In genomic region chr1:212218911-212219310, GRCh38 we compare ENCODE assay signal across 8 cellular contexts.
DNase-seq lines count a peak whose midpoint lies in the region; ATAC-seq and TF ChIP-seq lines count a peak whose summit lies in the region.

No MANE protein-coding gene starts in this region.

- H3K4me1 Mint-ChIP-seq in activated CD4-positive, alpha-beta T cell treated with anti-CD3 and anti-CD28 coated beads for 36 hours, result peaks cover 22% of the 10 kb centered on the region
- H3K4me1 Mint-ChIP-seq in CD14-positive monocyte, result peaks cover 8% of the 10 kb centered on the region

- intact Hi-C loops in activated CD4-positive, alpha-beta T cell treated with anti-CD3 and anti-CD28 coated beads for 36 hours (cut with DNase I, micrococcal nuclease), result loop anchor here (1.0 to 2.0 kb wide), 4 partner anchors 15 to 66 kb away; partner anchors contain the start of gene PPP2R5A (in 1 of the 2)
- intact Hi-C loops in CD14-positive monocyte (cut with micrococcal nuclease), result loop anchor here in 1 of 2 donors (5.0 kb wide), 1 partner anchor 43 kb away; no protein-coding TSS in a partner anchor

- no peak for TF ChIP-seq CTCF in CD14-positive monocyte (IDR thresholded peaks at IDR 0.05)

- H3K36me3 Mint-ChIP-seq in activated CD4-positive, alpha-beta T cell treated with anti-CD3 and anti-CD28 coated beads for 36 hours (ENCODE audit: low read depth), result no peaks in the 10 kb centered on the region
- H3K36me3 Mint-ChIP-seq in CD14-positive monocyte, result no peaks in the 10 kb centered on the region

- CTCF ChIA-PET in activated CD4-positive, alpha-beta T cell treated with anti-CD3 and anti-CD28 coated beads for 36 hours (lab: Charles Lee), result interaction anchor here (0.8 kb wide), 1 partner anchor 42 kb away, joined by 4 read pairs; no protein-coding TSS in a partner anchor

- POLR2A ChIA-PET in activated CD4-positive, alpha-beta T cell treated with anti-CD3 and anti-CD28 coated beads for 36 hours (lab: Charles Lee), result interaction anchor here (0.6 to 0.9 kb wide), 4 partner anchors 16 to 59 kb away, joined by 3 to 5 read pairs (median 4); no protein-coding TSS in a partner anchor

- H3K9me3 Mint-ChIP-seq in activated CD4-positive, alpha-beta T cell treated with anti-CD3 and anti-CD28 coated beads for 36 hours (ENCODE audit: low read depth), result no peaks in the 10 kb centered on the region
- H3K9me3 Mint-ChIP-seq in CD14-positive monocyte, result no peaks in the 10 kb centered on the region

- H3K4me3 Mint-ChIP-seq in activated CD4-positive, alpha-beta T cell treated with anti-CD3 and anti-CD28 coated beads for 36 hours, result no peak overlapping the region
- no peak overlapping the region for H3K4me3 Mint-ChIP-seq in CD14-positive monocyte

- ATAC-seq in activated CD4-positive, alpha-beta T cell treated with anti-CD3 and anti-CD28 coated beads for 36 hours, result peak; percentile 97
- peak; percentile 93 for ATAC-seq in HG02759 (IDR thresholded peaks at IDR 0.05; ENCODE audit: unreplicated experiment)

- no peak overlapping the region for H3K27ac Mint-ChIP-seq in activated CD4-positive, alpha-beta T cell treated with anti-CD3 and anti-CD28 coated beads for 36 hours
- H3K27ac Mint-ChIP-seq in CD14-positive monocyte, result no peak overlapping the region

- H3K27me3 Mint-ChIP-seq in activated CD4-positive, alpha-beta T cell treated with anti-CD3 and anti-CD28 coated beads for 36 hours, result no peaks in the 10 kb centered on the region
- peaks cover 1 to 4% (median 1%) of the 10 kb centered on the region in 3 donors for H3K27me3 Mint-ChIP-seq in CD14-positive monocyte (ENCODE audit: low read depth in 3 of 3)

- DNase-seq in activated CD4-positive, alpha-beta T cell treated with anti-CD3 and anti-CD28 coated beads for 36 hours, result peak; percentile 36
- no peak for DNase-seq in activated CD4-positive, alpha-beta T cell treated with anti-CD3 and anti-CD28 coated beads for 1 hour
- DNase-seq in RPMI7951 (ENCODE audit: low read depth) (peak; percentile 83), myocyte (ENCODE audit: low read depth) (peak; percentile 66), NCI-H187 treated with DMSO at 0.1 percent for 48 hours (lab: John Stamatoyannopoulos, UW) (no peak), NCI-H146 (lab: John Stamatoyannopoulos, UW) (no peak), CD14-positive monocyte (ENCODE audit: low spot score) (no peak)

Comparison
In these comparisons a context has a peak if more than half of its experiments do, and no peak if none do; other contexts are left out.
1. DNase-seq: peak in activated CD4-positive, alpha-beta T cell treated with anti-CD3 and anti-CD28 coated beads for 36 hours (single experiment), RPMI7951 (single experiment) and myocyte (single experiment); none in activated CD4-positive, alpha-beta T cell treated with anti-CD3 and anti-CD28 coated beads for 1 hour (single experiment), NCI-H187 treated with DMSO at 0.1 percent for 48 hours (single experiment), NCI-H146 (single experiment) and CD14-positive monocyte (single experiment).